In genomic region chr16:11188801-11189740, GRCh38 we compare ENCODE assay signal across 16 cellular contexts.
DNase-seq lines count a peak whose midpoint lies in the region; ATAC-seq, FAIRE-seq and TF ChIP-seq lines count a peak whose summit lies in the region.
"Had no signal": no experiment of that assay in that cellular context is flagged by ENCODE, and none has a peak within 500 bp of the region (broad histone marks: within the 10 kb centered on the region; RNA-seq: fewer than 3 reads in every experiment).

No MANE protein-coding gene starts in this region.

- DNase-seq in DMS153 treated with DMSO at 0.1 percent for 48 hours (lab: John Stamatoyannopoulos, UW; ENCODE audit: unreplicated experiment) = peak; percentile 71
- DNase-seq in DND-41 = no peak
- no peak for DNase-seq in mammary epithelial cell
- peak; percentile 16 for DNase-seq in medulla oblongata (ENCODE audit: extremely low spot score)
- DNase-seq in GM19239 (ENCODE audit: insufficient read length, low spot score) = no peak
- DNase-seq in neural progenitor cell (ENCODE audit: low spot score) = no peak
- DNase-seq in NCI-H524 treated with DMSO at 0.1 percent for 48 hours (lab: John Stamatoyannopoulos, UW) = no peak
- DNase-seq: activated CD4-positive, CD25-positive, alpha-beta regulatory T cell treated with anti-CD3 and anti-CD28 coated beads, Interleukin-2, amount 50 U/mL, for 72 hours; activated naive CD4-positive, alpha-beta T cell treated with anti-CD3 and anti-CD28 coated beads for 36 hours; dermis blood vessel endothelial cell; left ventricle myocardium inferior; NCI-H1417 treated with DMSO at 0.1 percent for 48 hours; NCI-H82; ovary had no signal

- H3K9me3 Mint-ChIP-seq in neural progenitor cell = no peaks in the 10 kb centered on the region
- H3K9me3 Mint-ChIP-seq: activated naive CD4-positive, alpha-beta T cell treated with anti-CD3 and anti-CD28 coated beads for 36 hours; brain had no signal

- H3K4me3 ChIP-seq in DND-41 (ENCODE audit: low read depth in 1 of 2, low read length in 2 of 2) (no peak overlapping the region), mammary epithelial cell (replicated peaks in 1 of 3; ENCODE audit: insufficient read depth in 1 of 3, low read depth in 2 of 3, low read length in 3 of 3) (no peak overlapping the region), neural progenitor cell (no peak overlapping the region)
- H3K4me3 ChIP-seq: left ventricle myocardium inferior, ovary had no signal

- no peaks in the 10 kb centered on the region for H3K36me3 Mint-ChIP-seq in neural progenitor cell
- H3K36me3 Mint-ChIP-seq: brain had no signal

- H3K27ac Mint-ChIP-seq in neural progenitor cell = no peak overlapping the region
- H3K27ac Mint-ChIP-seq: activated naive CD4-positive, alpha-beta T cell treated with anti-CD3 and anti-CD28 coated beads for 36 hours had no signal

- H3K9me3 ChIP-seq in DND-41 (ENCODE audit: insufficient read depth, low read length, severe bottlenecking) = no peaks in the 10 kb centered on the region
- no peaks in the 10 kb centered on the region for H3K9me3 ChIP-seq in mammary epithelial cell (replicated peaks; ENCODE audit: insufficient read depth, low read length)
- no peaks in the 10 kb centered on the region for H3K9me3 ChIP-seq in neural progenitor cell (ENCODE audit: low read depth)
- H3K9me3 ChIP-seq: left ventricle myocardium inferior, ovary had no signal

- H3K27ac ChIP-seq in DND-41 (ENCODE audit: low read length) (peak overlapping the region; percentile 27; the same call in 1 of the 2 replicates), mammary epithelial cell (ENCODE audit: insufficient read depth, low read depth, low read length) (no peak overlapping the region), neural progenitor cell (no peak overlapping the region)
- H3K27ac ChIP-seq: left ventricle myocardium inferior, ovary had no signal

- H3K4me2 ChIP-seq in DND-41 (ENCODE audit: insufficient read depth, low read length) (no peak overlapping the region), mammary epithelial cell (ENCODE audit: insufficient read depth, low read depth, low read length) (no peak overlapping the region), neural progenitor cell (no peak overlapping the region)

- ATAC-seq in DND-41 (ENCODE audit: insufficient read depth, low read depth) = no peak

- no peaks in the 10 kb centered on the region for H4K20me1 ChIP-seq in DND-41 (ENCODE audit: insufficient read depth, low read length)
- no peaks in the 10 kb centered on the region for H4K20me1 ChIP-seq in mammary epithelial cell (ENCODE audit: insufficient read depth, low read length)
- H4K20me1 ChIP-seq in neural progenitor cell (ENCODE audit: low read depth) = no peaks in the 10 kb centered on the region

- in situ Hi-C loops in mammary epithelial cell (cut with MboI; ENCODE audit: low sequenced_read_pairs in 2 of 2) = no loop called here

- H3K4me1 ChIP-seq in DND-41 (ENCODE audit: insufficient read depth, low read length) (no peaks in the 10 kb centered on the region), mammary epithelial cell (ENCODE audit: insufficient read depth, low read length) (peaks cover 17% of the 10 kb centered on the region), neural progenitor cell (no peaks in the 10 kb centered on the region)
- H3K4me1 ChIP-seq: left ventricle myocardium inferior had no signal

- 60% methylated on average over 21 of the region's 23 CpGs for WGBS in mammary epithelial cell (ENCODE audit: low coverage, missing lambda C conversion rate)

- dilution Hi-C loops in mammary epithelial cell (cut with HindIII; ENCODE audit: low sequenced_read_pairs) = no loop called here

- no TSS peak for BruUV-seq in mammary epithelial cell (replicated peaks; lab: Mats Ljungman, UMichigan)

- H3K4me1 Mint-ChIP-seq in neural progenitor cell = no peaks in the 10 kb centered on the region
- H3K4me1 Mint-ChIP-seq: brain had no signal

- H3K79me2 ChIP-seq in DND-41 (ENCODE audit: insufficient read depth, low read length) (no peaks in the 10 kb centered on the region), mammary epithelial cell (ENCODE audit: insufficient read depth, low read length) (no peaks in the 10 kb centered on the region), neural progenitor cell (ENCODE audit: low read depth) (no peaks in the 10 kb centered on the region)

- no peaks in the 10 kb centered on the region for H3F3A ChIP-seq in neural progenitor cell (ENCODE audit: low read depth)

- no peaks in the 10 kb centered on the region for H3K27me3 ChIP-seq in DND-41 (ENCODE audit: insufficient read depth, low read length, poor library complexity)
- no peaks in the 10 kb centered on the region for H3K27me3 ChIP-seq in mammary epithelial cell (ENCODE audit: insufficient read depth, low read length)
- H3K27me3 ChIP-seq in neural progenitor cell = no peaks in the 10 kb centered on the region
- H3K27me3 ChIP-seq: ovary had no signal

- peaks cover 2% of the 10 kb centered on the region for H3K27me3 Mint-ChIP-seq in neural progenitor cell (ENCODE audit: insufficient read depth, low read depth)
- H3K27me3 Mint-ChIP-seq: brain had no signal

- TF ChIP-seq CTCF in DND-41 (IDR thresholded peaks at IDR 0.05; ENCODE audit: borderline replicate concordance, extremely low read depth, low read length, poor library complexity, severe bottlenecking) (no peak), mammary epithelial cell (conservative IDR thresholded peaks at IDR 0.05 in 1 of 2, IDR thresholded peaks at IDR 0.05 in 1 of 2; ENCODE audit: extremely low read depth in 1 of 2, insufficient read depth in 1 of 2, low read depth in 1 of 2, low read length in 2 of 2) (no peak), neural progenitor cell (IDR thresholded peaks at IDR 0.05) (no peak)

- H3K9ac ChIP-seq in DND-41 (ENCODE audit: low read depth, low read length) (no peak overlapping the region), mammary epithelial cell (ENCODE audit: insufficient read depth, low read length) (no peak overlapping the region), neural progenitor cell (no peak overlapping the region)

- no peak for FAIRE-seq in GM19239 (lab: Jason Lieb, UNC)
- FAIRE-seq: HTR-8/SVneo had no signal

- CTCF ChIA-PET in mammary epithelial cell (lab: Charles Lee; ENCODE audit: low non-redundant PET) = no interaction called here

- no peak overlapping the region for H3K4me3 Mint-ChIP-seq in neural progenitor cell
- H3K4me3 Mint-ChIP-seq: activated naive CD4-positive, alpha-beta T cell treated with anti-CD3 and anti-CD28 coated beads for 36 hours; brain had no signal

- intact Hi-C loops in mammary epithelial cell (cut with micrococcal nuclease) = no loop called here

- H3K36me3 ChIP-seq in DND-41 (ENCODE audit: insufficient read depth, low read length) (no peaks in the 10 kb centered on the region), mammary epithelial cell (ENCODE audit: insufficient read depth, low read length) (no peaks in the 10 kb centered on the region), neural progenitor cell (no peaks in the 10 kb centered on the region)
- H3K36me3 ChIP-seq: left ventricle myocardium inferior, ovary had no signal

- H2AFZ ChIP-seq in DND-41 (ENCODE audit: low read depth, low read length) = no peak overlapping the region
- H2AFZ ChIP-seq in mammary epithelial cell (ENCODE audit: low read depth, low read length) = peak overlapping the region; percentile 12
- no peak overlapping the region for H2AFZ ChIP-seq in neural progenitor cell (replicated peaks)

Comparison
In these comparisons a context has a peak if more than half of its experiments do, and no peak if none do; other contexts are left out.
1. DNase-seq: peak in DMS153 treated with DMSO at 0.1 percent for 48 hours (single experiment) and medulla oblongata (single experiment); none in DND-41 (single experiment), mammary epithelial cell (single experiment), GM19239 (single experiment), neural progenitor cell (single experiment) and NCI-H524 treated with DMSO at 0.1 percent for 48 hours (single experiment).